13 cellular contexts compared by ENCODE assay signal in the genomic region with DNA sequence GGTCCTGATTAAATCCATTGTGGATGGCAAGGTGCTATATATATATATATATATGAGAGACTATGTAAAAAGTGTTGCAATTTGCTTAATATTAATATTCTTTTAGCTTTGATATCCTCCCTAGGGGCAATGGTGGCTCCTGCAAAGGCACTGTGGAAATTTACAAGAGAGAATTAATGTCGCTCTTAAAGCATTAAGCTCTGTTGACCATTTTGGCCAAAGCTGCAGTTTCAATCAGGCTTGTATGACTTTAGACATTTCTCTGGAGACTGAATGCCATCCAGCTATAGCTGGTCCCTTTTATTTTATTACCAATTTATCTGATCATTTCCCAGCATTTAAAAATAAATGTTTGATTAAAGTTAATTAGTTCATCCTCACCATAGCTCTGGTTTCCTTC.
DNase-seq lines count a peak whose midpoint lies in the region; ATAC-seq and TF ChIP-seq lines count a peak whose summit lies in the region.
"Had no signal": no experiment of that assay in that cellular context is flagged by ENCODE, and none has a peak within 500 bp of the region (broad histone marks: within the 10 kb centered on the region; RNA-seq: fewer than 3 reads in every experiment).

No MANE protein-coding gene starts in this region.

- H3K9me2 ChIP-seq in GM23248 (ENCODE audit: insufficient read depth) (no peaks in the 10 kb centered on the region), neural cell (ENCODE audit: insufficient read depth, low read length) (no peaks in the 10 kb centered on the region)

- no peak overlapping the region for H2AFZ ChIP-seq in GM23248
- H2AFZ ChIP-seq in neural cell (ENCODE audit: low read depth, low read length) = peak overlapping the region; percentile 40

- peaks cover 81% of the 10 kb centered on the region for H3K4me1 Mint-ChIP-seq in brain

- TF ChIP-seq CTCF in BE2C (IDR thresholded peaks at IDR 0.05; ENCODE audit: low read depth, low read length) (no peak), brain (conservative IDR thresholded peaks at IDR 0.05) (no peak), neural cell (IDR thresholded peaks at IDR 0.05; ENCODE audit: poor library complexity, severe bottlenecking) (no peak)

- TF ChIP-seq EP300 in neural cell (conservative IDR thresholded peaks at IDR 0.05; ENCODE audit: poor library complexity, severe bottlenecking) = no peak

- DNase-seq in BE2C = no peak
- DNase-seq in GM23248 = no peak
- DNase-seq in HK-2 (ENCODE audit: unreplicated experiment) = no peak
- DNase-seq in NK-92 treated with Interleukin-12 subunit alpha and Interleukin-12 subunit beta, amount 100 ng/mL, for 24 hours (lab: John Stamatoyannopoulos, UW) = no peak
- DNase-seq: activated CD8-positive, alpha-beta memory T cell treated with anti-CD3 and anti-CD28 coated beads, Interleukin-2, amount 50 U/mL, for 4 hours; NCI-H2107; T1000 had no signal

- H3K27ac Mint-ChIP-seq in brain = peak overlapping the region; percentile 77 to 96 (median 91)

- in situ Hi-C loops in GM23248 (cut with MboI) = no loop called here

- 0 out of 2 replicates have a peak overlapping the region, but pooled peaks have one; percentile 4 for H3K27ac ChIP-seq in GM23248
- H3K27ac ChIP-seq in neural cell (ENCODE audit: low read length) = peak overlapping the region; percentile 93

- H3K27me3 Mint-ChIP-seq in brain = no peaks in the 10 kb centered on the region
- H3K27me3 Mint-ChIP-seq: IgD-negative memory B cell had no signal

- H3K9ac ChIP-seq in GM23248 (peak overlapping the region; percentile 39; the same call in 1 of the 2 replicates), neural cell (ENCODE audit: low read length) (peak overlapping the region; percentile 78)

- H3K4me3 ChIP-seq in BE2C (ENCODE audit: low read depth, low read length) (peak overlapping the region; percentile 59), GM23248 (peak overlapping the region; percentile 61; the same call in 1 of the 2 replicates), neural cell (ENCODE audit: low read length) (peak overlapping the region; percentile 63)
- H3K4me3 ChIP-seq: cardiac muscle cell had no signal

- peaks cover 100% of the 10 kb centered on the region for H3K79me2 ChIP-seq in GM23248 (ENCODE audit: insufficient read depth)
- peaks cover 86% of the 10 kb centered on the region for H3K79me2 ChIP-seq in neural cell (replicated peaks; ENCODE audit: insufficient read depth, low read length)

- peaks cover 11% of the 10 kb centered on the region; the same call in 1 of the 2 replicates for H3F3A ChIP-seq in GM23248 (ENCODE audit: insufficient read depth)
- peaks cover 4% of the 10 kb centered on the region for H3F3A ChIP-seq in neural cell (ENCODE audit: insufficient read depth, low read length, poor library complexity, severe bottlenecking)

- H3K4me2 ChIP-seq in GM23248 (ENCODE audit: unreplicated experiment) (peak overlapping the region; percentile 79), neural cell (ENCODE audit: low read length) (peak overlapping the region; percentile 87)

- H3K9me3 Mint-ChIP-seq in brain = no peaks in the 10 kb centered on the region
- H3K9me3 Mint-ChIP-seq: IgD-negative memory B cell had no signal

- ATAC-seq in HG03439 (IDR thresholded peaks at IDR 0.05; ENCODE audit: unreplicated experiment) (no peak), HG02870 (IDR thresholded peaks at IDR 0.05; ENCODE audit: unreplicated experiment) (no peak)

- no peaks in the 10 kb centered on the region for H3K36me3 Mint-ChIP-seq in brain
- H3K36me3 Mint-ChIP-seq: IgD-negative memory B cell had no signal

- peak overlapping the region; percentile 81 to 88 (median 84) for H3K4me3 Mint-ChIP-seq in brain

- peaks cover 12% of the 10 kb centered on the region; the same call in 1 of the 2 replicates for H4K20me1 ChIP-seq in GM23248 (ENCODE audit: insufficient read depth)
- H4K20me1 ChIP-seq in neural cell (ENCODE audit: insufficient read depth) = no peaks in the 10 kb centered on the region

- whole genome bisulfite sequencing in GM23248 (ENCODE audit: low coverage in 1 of 2, low lambda C conversion rate in 2 of 2, missing lambda C conversion rate in 2 of 2), 2 experiments = 94 to 97% methylated on average over 1 of the region's 1 CpG

- H3K27me3 ChIP-seq in BE2C (no peaks in the 10 kb centered on the region), GM23248 (replicated peaks; ENCODE audit: insufficient read depth) (no peaks in the 10 kb centered on the region), neural cell (ENCODE audit: insufficient read depth, low read depth, low read length) (no peaks in the 10 kb centered on the region)
- H3K27me3 ChIP-seq: cardiac muscle cell had no signal

- no peak for TF ChIP-seq RAD21 in neural cell (conservative IDR thresholded peaks at IDR 0.05)

- H3K4me1 ChIP-seq in BE2C (peaks cover 52% of the 10 kb centered on the region), GM23248 (ENCODE audit: insufficient read depth) (peaks cover 34% of the 10 kb centered on the region)

- H3K36me3 ChIP-seq in BE2C (no peaks in the 10 kb centered on the region), GM23248 (ENCODE audit: low read depth) (no peaks in the 10 kb centered on the region), neural cell (ENCODE audit: insufficient read depth, low read length) (no peaks in the 10 kb centered on the region)
- H3K36me3 ChIP-seq: cardiac muscle cell had no signal

- H3K9me3 ChIP-seq in BE2C (no peaks in the 10 kb centered on the region), GM23248 (ENCODE audit: low read depth) (no peaks in the 10 kb centered on the region), neural cell (ENCODE audit: low read length) (no peaks in the 10 kb centered on the region)

TF ChIP-seq in neural cell, 6 proteins besides CTCF, POLR2A, EP300 and RAD21:
- TF ChIP-seq EZH2 (IDR thresholded peaks at IDR 0.05; ENCODE audit: borderline replicate concordance, insufficient read depth, low read length, poor library complexity, severe bottlenecking) (no peak), MXI1 (conservative IDR thresholded peaks at IDR 0.05; ENCODE audit: poor library complexity, severe bottlenecking) (no peak), SMC3 (conservative IDR thresholded peaks at IDR 0.05; ENCODE audit: poor library complexity) (no peak), TAF1 (IDR thresholded peaks at IDR 0.05; ENCODE audit: low read depth) (no peak), POLR2AphosphoS5 (IDR thresholded peaks at IDR 0.05) (no peak)
- TF ChIP-seq, protein P1, sequence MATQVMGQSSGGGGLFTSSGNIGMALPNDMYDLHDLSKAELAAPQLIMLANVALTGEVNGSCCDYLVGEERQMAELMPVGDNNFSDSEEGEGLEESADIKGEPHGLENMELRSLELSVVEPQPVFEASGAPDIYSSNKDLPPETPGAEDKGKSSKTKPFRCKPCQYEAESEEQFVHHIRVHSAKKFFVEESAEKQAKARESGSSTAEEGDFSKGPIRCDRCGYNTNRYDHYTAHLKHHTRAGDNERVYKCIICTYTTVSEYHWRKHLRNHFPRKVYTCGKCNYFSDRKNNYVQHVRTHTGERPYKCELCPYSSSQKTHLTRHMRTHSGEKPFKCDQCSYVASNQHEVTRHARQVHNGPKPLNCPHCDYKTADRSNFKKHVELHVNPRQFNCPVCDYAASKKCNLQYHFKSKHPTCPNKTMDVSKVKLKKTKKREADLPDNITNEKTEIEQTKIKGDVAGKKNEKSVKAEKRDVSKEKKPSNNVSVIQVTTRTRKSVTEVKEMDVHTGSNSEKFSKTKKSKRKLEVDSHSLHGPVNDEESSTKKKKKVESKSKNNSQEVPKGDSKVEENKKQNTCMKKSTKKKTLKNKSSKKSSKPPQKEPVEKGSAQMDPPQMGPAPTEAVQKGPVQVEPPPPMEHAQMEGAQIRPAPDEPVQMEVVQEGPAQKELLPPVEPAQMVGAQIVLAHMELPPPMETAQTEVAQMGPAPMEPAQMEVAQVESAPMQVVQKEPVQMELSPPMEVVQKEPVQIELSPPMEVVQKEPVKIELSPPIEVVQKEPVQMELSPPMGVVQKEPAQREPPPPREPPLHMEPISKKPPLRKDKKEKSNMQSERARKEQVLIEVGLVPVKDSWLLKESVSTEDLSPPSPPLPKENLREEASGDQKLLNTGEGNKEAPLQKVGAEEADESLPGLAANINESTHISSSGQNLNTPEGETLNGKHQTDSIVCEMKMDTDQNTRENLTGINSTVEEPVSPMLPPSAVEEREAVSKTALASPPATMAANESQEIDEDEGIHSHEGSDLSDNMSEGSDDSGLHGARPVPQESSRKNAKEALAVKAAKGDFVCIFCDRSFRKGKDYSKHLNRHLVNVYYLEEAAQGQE (IDR thresholded peaks at IDR 0.05; ENCODE audit: borderline replicate concordance) = no peak
